8 cellular contexts compared by ENCODE assay signal in the genomic region with DNA sequence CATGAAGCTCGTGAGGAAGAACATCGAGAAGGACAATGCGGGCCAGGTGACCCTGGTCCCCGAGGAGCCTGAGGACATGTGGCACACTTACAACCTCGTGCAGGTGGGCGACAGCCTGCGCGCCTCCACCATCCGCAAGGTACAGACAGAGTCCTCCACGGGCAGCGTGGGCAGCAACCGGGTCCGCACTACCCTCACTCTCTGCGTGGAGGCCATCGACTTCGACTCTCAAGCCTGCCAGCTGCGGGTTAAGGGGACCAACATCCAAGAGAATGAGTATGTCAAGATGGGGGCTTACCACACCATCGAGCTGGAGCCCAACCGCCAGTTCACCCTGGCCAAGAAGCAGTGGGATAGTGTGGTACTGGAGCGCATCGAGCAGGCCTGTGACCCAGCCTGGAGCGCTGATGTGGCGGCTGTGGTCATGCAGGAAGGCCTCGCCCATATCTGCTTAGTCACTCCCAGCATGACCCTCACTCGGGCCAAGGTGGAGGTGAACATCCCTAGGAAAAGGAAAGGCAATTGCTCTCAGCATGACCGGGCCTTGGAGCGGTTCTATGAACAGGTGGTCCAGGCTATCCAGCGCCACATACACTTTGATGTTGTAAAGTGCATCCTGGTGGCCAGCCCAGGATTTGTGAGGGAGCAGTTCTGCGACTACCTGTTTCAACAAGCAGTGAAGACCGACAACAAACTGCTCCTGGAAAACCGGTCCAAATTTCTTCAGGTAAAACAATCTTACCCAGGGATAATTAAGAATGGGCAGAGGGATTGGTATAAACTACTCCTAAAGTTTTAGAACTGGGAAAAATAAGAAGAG. TPM values are rescaled to one million over a fixed set of nuclear protein-coding genes. Genes with fewer than 3 reads are reported as not detected.
A peak's percentile ranks its signal among the peaks of the same experiment; 100 is the strongest.
DNase-seq lines count a peak whose midpoint lies in the region; ATAC-seq, FAIRE-seq and TF ChIP-seq lines count a peak whose summit lies in the region.

No MANE protein-coding gene starts in this region.

- H3K4me1 ChIP-seq in A549 = peaks cover 33% of the 10 kb centered on the region
- peaks cover 30% of the 10 kb centered on the region for H3K4me1 ChIP-seq in mesodermal cell (ENCODE audit: control insufficient read depth, insufficient read depth, low read length, poor library complexity, severe bottlenecking)

- no peak for TF ChIP-seq CTCF in A549 (IDR thresholded peaks at IDR 0.05)
- no peak for TF ChIP-seq CTCF in endothelial cell (IDR thresholded peaks at IDR 0.05; ENCODE audit: unreplicated experiment)

- POLR2A ChIA-PET in A549 (lab: Yijun Ruan, JAX) = interaction anchor here (1.0 to 2.1 kb wide), 5 partner anchors 11 to 189 kb away, joined by 3 to 9 read pairs (median 3); a partner anchor contains a TSS

- H3K9me3 ChIP-seq in A549 = no peaks in the 10 kb centered on the region
- no peaks in the 10 kb centered on the region for H3K9me3 ChIP-seq in mesodermal cell (ENCODE audit: control insufficient read depth, low read length)

- peak overlapping the region; percentile 71 for H3K27ac Mint-ChIP-seq in endothelial cell (ENCODE audit: unreplicated experiment)

- CTCF ChIA-PET in A549 (lab: Yijun Ruan, JAX) = interaction anchor here (1.2 to 3.2 kb wide), 5 partner anchors 9 to 115 kb away, joined by 3 to 11 read pairs (median 4); a partner anchor contains a TSS

- H3K4me2 ChIP-seq in A549 = peak overlapping the region; percentile 83

- TF ChIP-seq EP300 in A549 (IDR thresholded peaks at IDR 0.05) = no peak

- H3K36me3 ChIP-seq in mesodermal cell (ENCODE audit: control insufficient read depth, insufficient read depth, low read length) = peaks cover 29% of the 10 kb centered on the region

- 2% methylated on average over 29 of the region's 31 CpGs for WGBS in A549 (ENCODE audit: missing lambda C conversion rate)
- 2 to 4% methylated on average over 21 to 26 of the region's 31 CpGs for WGBS in mesodermal cell (ENCODE audit: insufficient coverage in 2 of 2), 2 experiments

- FAIRE-seq in A549 (lab: Jason Lieb, UNC) (no peak), GM18507 (lab: Jason Lieb, UNC) (peak; percentile 21)

- H3K4me3 Mint-ChIP-seq in endothelial cell (ENCODE audit: unreplicated experiment) = peak overlapping the region; percentile 95

- ATAC-seq in A549 (peak; percentile 87 to 92), HG02943 (IDR thresholded peaks at IDR 0.05; ENCODE audit: low read depth, unreplicated experiment) (peak; percentile 42)

- H3K27ac ChIP-seq in A549 = peak overlapping the region; percentile 91 to 96
- H3K27ac ChIP-seq in mesodermal cell (ENCODE audit: low read depth, low read length, severe bottlenecking) = peak overlapping the region; percentile 99

- H3K4me1 Mint-ChIP-seq in endothelial cell (ENCODE audit: unreplicated experiment) = peaks cover 60% of the 10 kb centered on the region

- peak; percentile 19 for TF ChIP-seq POLR2A in A549 (IDR thresholded peaks at IDR 0.05; ENCODE audit: low read length)

- peaks cover 12% of the 10 kb centered on the region for H3K27me3 Mint-ChIP-seq in endothelial cell (ENCODE audit: unreplicated experiment)

- peak overlapping the region; percentile 71 for H3K4me3 ChIP-seq in A549
- H3K4me3 ChIP-seq in mesodermal cell (ENCODE audit: extremely low read depth, insufficient read depth, low read length, poor library complexity, severe bottlenecking) = peak overlapping the region; percentile 58

- no peak for TF ChIP-seq RAD21 in A549 (conservative IDR thresholded peaks at IDR 0.05 in 1 of 2, IDR thresholded peaks at IDR 0.05 in 1 of 2)

- H3K36me3 Mint-ChIP-seq in endothelial cell (ENCODE audit: low read depth, unreplicated experiment) = peaks cover 3% of the 10 kb centered on the region

- no peaks in the 10 kb centered on the region for H3K9me3 Mint-ChIP-seq in endothelial cell (ENCODE audit: unreplicated experiment)

- peak; percentile 39 to 73 for DNase-seq in A549 (ENCODE audit: low read depth in 1 of 2, low spot score in 1 of 2)
- no peak for DNase-seq in GM18507 (ENCODE audit: extremely low spot score, insufficient read length, low read depth)
- DNase-seq in NCI-H460 (ENCODE audit: extremely low read depth, low read depth) = peak; percentile 67
- peak; percentile 37 for DNase-seq in activated T-cell treated with anti-CD3 and anti-CD28 coated beads for 24 hours (ENCODE audit: low read depth)
- DNase-seq in endothelial cell (ENCODE audit: low spot score) = peak; percentile 60
- peak; percentile 74 for DNase-seq in stimulated activated CD8-positive, alpha-beta memory T cell treated with anti-CD3 and anti-CD28 coated beads, Interleukin-4, amount 100 ng/mL, for 48 hours

TF ChIP-seq in A549, 52 proteins besides CTCF, POLR2A, EP300 and RAD21:
- TF ChIP-seq FOSL2 (IDR thresholded peaks at IDR 0.05) (no peak), FOSL2 (CRISPR knock-in tag; IDR thresholded peaks at IDR 0.05) (peak; percentile 16; the same call in 1 of the 2 replicates), PHF8 (IDR thresholded peaks at IDR 0.05; ENCODE audit: borderline replicate concordance, low read depth) (peak; percentile 43; the same call in 1 of the 2 replicates), MAFK (IDR thresholded peaks at IDR 0.05; ENCODE audit: partially characterized antibody) (peak; percentile 85), MYC (IDR thresholded peaks at IDR 0.05; ENCODE audit: borderline replicate concordance, low read length) (0 out of 2 replicates have a peak, but pooled peaks have one; percentile 19), NFE2L2 (conservative IDR thresholded peaks at IDR 0.05; ENCODE audit: low read length) (0 out of 2 replicates have a peak, but pooled peaks have one; percentile 39), EHF (CRISPR knock-in tag; IDR thresholded peaks at IDR 0.05) (no peak), FOXS1 (CRISPR knock-in tag; IDR thresholded peaks at IDR 0.05) (no peak)
- TF ChIP-seq, protein P1, sequence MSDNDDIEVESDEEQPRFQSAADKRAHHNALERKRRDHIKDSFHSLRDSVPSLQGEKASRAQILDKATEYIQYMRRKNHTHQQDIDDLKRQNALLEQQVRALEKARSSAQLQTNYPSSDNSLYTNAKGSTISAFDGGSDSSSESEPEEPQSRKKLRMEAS (IDR thresholded peaks at IDR 0.05) = peak; percentile 57; the same call in 1 of the 2 replicates

RNA-seq across cellular contexts. Expression of a gene that starts 12.9 kb away (rescaled TPM):
- polyA plus RNA-seq in A549 (2011; rRNA removed) = 5.3 and 5.5 TPM in 2 replicates
- 0.16 and 0.21 TPM in 2 replicates for polyA plus RNA-seq in A549 (2012; cell fraction: cytosol; rRNA removed)
- 0.25 and 0.37 TPM in 2 replicates for polyA plus RNA-seq in A549 (2012; cell fraction: nucleus; rRNA removed)
- 0.89 to 2.0 TPM (median 1.5 TPM) in 3 replicates for polyA plus RNA-seq in A549 (2017; fragmentation: RNase III; extraction: RNeasy Plus Mini Kit Qiagen cat#74134 plus additional on column Dnase treatment)
- 4.0 and 7.9 TPM in 2 replicates for polyA minus RNA-seq in A549 (2011; rRNA and poly(A)+ RNA removed)
- 2.7 and 4.5 TPM in 2 replicates for total RNA-seq in NCI-H460 (2014; rRNA removed; shearing (Covaris generic))
- polyA plus RNA-seq in NCI-H460 (2014; cell fraction: nucleus; rRNA removed) = 1.0 and 1.3 TPM in 2 replicates
- 33.5 TPM for total RNA-seq in endothelial cell (ENCODE audit: unreplicated experiment)
- 146 TPM for polyA plus RNA-seq in mesodermal cell (2013, experiment 1 of 2)
- polyA plus RNA-seq in mesodermal cell (2013, experiment 2 of 2) = 144 TPM

RNA-seq across cellular contexts. Expression of a gene that starts 12.9 kb away (rescaled TPM):
- polyA plus RNA-seq in A549 (2011; rRNA removed) (18.9 and 20.1 TPM in 2 replicates), A549 (2017; fragmentation: RNase III; extraction: RNeasy Plus Mini Kit Qiagen cat#74134 plus additional on column Dnase treatment) (15.6 to 16.0 TPM (median 15.6 TPM) in 3 replicates)
- polyA plus RNA-seq in A549 (2012; cell fraction: cytosol; rRNA removed) = 13.8 and 16.2 TPM in 2 replicates
- 14.6 and 15.8 TPM in 2 replicates for polyA plus RNA-seq in A549 (2012; cell fraction: nucleus; rRNA removed)
- polyA minus RNA-seq in A549 (2011; rRNA and poly(A)+ RNA removed) = 27.0 and 27.4 TPM in 2 replicates
- 26.2 and 27.9 TPM in 2 replicates for total RNA-seq in NCI-H460 (2014; rRNA removed; shearing (Covaris generic))
- polyA plus RNA-seq in NCI-H460 (2014; cell fraction: nucleus; rRNA removed) = 14.0 and 18.6 TPM in 2 replicates
- 31.0 TPM for total RNA-seq in endothelial cell (ENCODE audit: unreplicated experiment)
- 39.8 TPM for polyA plus RNA-seq in mesodermal cell (2013, experiment 1 of 2)
- polyA plus RNA-seq in mesodermal cell (2013, experiment 2 of 2) = 29.9 TPM
